Comparison of ENCODE assay signal across 8 cellular contexts in the genomic region with DNA sequence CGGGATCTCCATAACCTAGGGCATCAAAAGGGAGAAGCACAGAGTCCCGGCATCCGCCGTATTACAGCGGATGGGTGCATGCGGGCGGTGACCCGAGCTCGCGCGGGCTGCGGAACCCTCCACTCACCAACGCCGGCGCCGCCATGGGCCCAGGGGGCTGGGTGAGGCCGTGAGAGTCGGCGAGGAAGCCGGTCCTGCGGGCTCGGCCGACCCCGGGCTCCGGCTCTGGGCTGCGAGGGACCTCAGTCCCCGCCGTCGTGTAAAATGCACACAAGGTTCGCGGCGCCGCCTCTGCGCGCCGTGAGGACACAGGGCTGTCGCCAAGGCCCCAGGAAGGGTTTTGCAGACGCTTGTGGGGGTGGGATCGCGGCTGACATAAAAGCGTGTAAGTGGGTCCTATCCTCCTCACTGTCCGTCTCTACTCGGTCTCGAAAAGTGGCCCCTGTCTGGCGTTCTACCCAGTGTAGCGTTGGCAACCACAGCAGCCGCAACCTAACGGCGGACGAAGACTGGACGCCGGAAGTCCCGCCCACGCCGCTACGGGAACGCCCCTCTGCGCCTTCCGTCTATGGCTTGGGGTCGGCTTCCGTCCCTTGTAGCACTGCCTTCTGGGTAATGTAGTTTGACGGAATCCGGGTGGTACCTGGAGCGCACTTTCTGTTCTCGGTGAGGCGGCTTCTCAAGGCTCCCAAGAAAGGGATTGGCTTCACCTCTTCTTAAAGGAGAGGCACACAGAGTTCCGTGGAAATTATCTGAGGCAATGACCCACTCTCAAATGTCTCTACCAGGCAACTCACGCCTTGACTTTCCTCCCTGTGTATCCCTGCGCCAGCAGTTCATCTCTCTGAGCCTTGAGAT. TPM values are rescaled to one million over a fixed set of nuclear protein-coding genes. Genes with fewer than 3 reads are reported as not detected.
A peak's percentile ranks its signal among the peaks of the same experiment; 100 is the strongest.
DNase-seq lines count a peak whose midpoint lies in the region; ATAC-seq and TF ChIP-seq lines count a peak whose summit lies in the region.

A gene (minus strand): TSS at position 519 of the 858 bp plus-strand sequence. CDS start 374 bp downstream, at position 145.

- CTCF ChIA-PET in BJ (lab: Yijun Ruan, JAX), result no interaction called here
- CTCF ChIA-PET in activated CD8-positive, alpha-beta T cell treated with anti-CD3 and anti-CD28 coated beads, Interleukin-2, amount 10 ng/mL, durations not matched to agents 7 days and 5 days (lab: Charles Lee), result no interaction called here

- H3K36me3 Mint-ChIP-seq in activated CD8-positive, alpha-beta T cell treated with anti-CD3 and anti-CD28 coated beads, Interleukin-2, amount 10 ng/mL, durations not matched to agents 7 days and 5 days (ENCODE audit: low read depth), result peaks cover 38% of the 10 kb centered on the region
- peaks cover 7% of the 10 kb centered on the region for H3K36me3 Mint-ChIP-seq in effector memory CD8-positive, alpha-beta T cell (ENCODE audit: insufficient read depth)

- peak; percentile 42 for TF ChIP-seq POLR2A in GM19193 (IDR thresholded peaks at IDR 0.05; ENCODE audit: extremely low read depth, insufficient read depth, insufficient read length)

- H3K4me1 Mint-ChIP-seq in activated CD8-positive, alpha-beta T cell treated with anti-CD3 and anti-CD28 coated beads, Interleukin-2, amount 10 ng/mL, durations not matched to agents 7 days and 5 days (ENCODE audit: low read depth), result peaks cover 16% of the 10 kb centered on the region
- H3K4me1 Mint-ChIP-seq in effector memory CD8-positive, alpha-beta T cell (ENCODE audit: low read depth in 2 of 2), result peaks cover 14 to 15% of the 10 kb centered on the region in 2 donors

- H3K4me3 ChIP-seq in BJ (ENCODE audit: low read depth, low read length), result peak within 1 kb of the TSS; percentile 80

- peaks cover 3% of the 10 kb centered on the region for H3K27me3 Mint-ChIP-seq in activated CD8-positive, alpha-beta T cell treated with anti-CD3 and anti-CD28 coated beads, Interleukin-2, amount 10 ng/mL, durations not matched to agents 7 days and 5 days (ENCODE audit: low read depth)
- peaks cover 5 to 9% of the 10 kb centered on the region in 2 donors for H3K27me3 Mint-ChIP-seq in effector memory CD8-positive, alpha-beta T cell

- DNase-seq in BJ (ENCODE audit: low read depth) (peak; percentile 47), NCI-H510A treated with DMSO at 0.1 percent for 48 hours (lab: John Stamatoyannopoulos, UW) (peak; percentile 76), medulla oblongata (ENCODE audit: extremely low spot score) (peak; percentile 94)
- DNase-seq in activated CD8-positive, alpha-beta T cell treated with anti-CD3 and anti-CD28 coated beads, Interleukin-2, amount 10 ng/mL, durations not matched to agents 7 days and 5 days, result peak; percentile 93
- peak; percentile 86 to 87 (median 87) for DNase-seq in effector memory CD8-positive, alpha-beta T cell
- DNase-seq in stimulated activated CD4-positive, alpha-beta T cell treated with anti-CD3 and anti-CD28 coated beads, TNF-alpha, amount 100 ng/mL, for 48 hours (ENCODE audit: low read depth in 3 of 3), result peak; percentile 80 to 88 (median 81)

- H3K9me3 Mint-ChIP-seq in activated CD8-positive, alpha-beta T cell treated with anti-CD3 and anti-CD28 coated beads, Interleukin-2, amount 10 ng/mL, durations not matched to agents 7 days and 5 days (ENCODE audit: insufficient read depth), result peaks cover 7% of the 10 kb centered on the region
- no peaks in the 10 kb centered on the region for H3K9me3 Mint-ChIP-seq in effector memory CD8-positive, alpha-beta T cell

- peak within 1 kb of the TSS; percentile 88 for H3K27ac Mint-ChIP-seq in activated CD8-positive, alpha-beta T cell treated with anti-CD3 and anti-CD28 coated beads, Interleukin-2, amount 10 ng/mL, durations not matched to agents 7 days and 5 days
- H3K27ac Mint-ChIP-seq in effector memory CD8-positive, alpha-beta T cell, result peak within 1 kb of the TSS; percentile 87 to 90

- H3K4me3 Mint-ChIP-seq in activated CD8-positive, alpha-beta T cell treated with anti-CD3 and anti-CD28 coated beads, Interleukin-2, amount 10 ng/mL, durations not matched to agents 7 days and 5 days, result peak within 1 kb of the TSS; percentile 87
- H3K4me3 Mint-ChIP-seq in effector memory CD8-positive, alpha-beta T cell, result peak within 1 kb of the TSS; percentile 85 to 86

- POLR2A ChIA-PET in BJ (lab: Charles Lee), result no interaction called here
- POLR2A ChIA-PET in activated CD8-positive, alpha-beta T cell treated with anti-CD3 and anti-CD28 coated beads, Interleukin-2, amount 10 ng/mL, durations not matched to agents 7 days and 5 days (lab: Charles Lee), result interaction anchor here (1.3 kb wide), 1 partner anchor 39 kb away, joined by 3 read pairs; a partner anchor contains a TSS

- no peak for TF ChIP-seq CTCF in BJ (IDR thresholded peaks at IDR 0.05; ENCODE audit: insufficient read depth, low read depth, low read length)

- ATAC-seq in HG03432 (IDR thresholded peaks at IDR 0.05; ENCODE audit: unreplicated experiment), result peak; percentile 96
- ATAC-seq in activated CD8-positive, alpha-beta T cell treated with anti-CD3 and anti-CD28 coated beads, Interleukin-2, amount 10 ng/mL, durations not matched to agents 7 days and 5 days, result peak; percentile 96
- peak; percentile 97 for ATAC-seq in effector memory CD8-positive, alpha-beta T cell (replicated peaks)

- H3K36me3 ChIP-seq in BJ (ENCODE audit: control insufficient read depth, insufficient read depth, low read length), result peaks cover 7% of the 10 kb centered on the region

- H3K27me3 ChIP-seq in BJ (ENCODE audit: control insufficient read depth, insufficient read depth, low read length), result no peaks in the 10 kb centered on the region

RNA-seq across cellular contexts. Expression of the gene that starts here (rescaled TPM):
- 5.9 and 7.1 TPM in 2 replicates for polyA plus RNA-seq in BJ (2011; rRNA removed)
- 3.3 and 3.4 TPM in 2 replicates for polyA minus RNA-seq in BJ (2011; rRNA and poly(A)+ RNA removed)
- 1 to 10 TPM; 4.9 to 5.0 TPM for total RNA-seq in activated CD8-positive, alpha-beta T cell treated with anti-CD3 and anti-CD28 coated beads, Interleukin-2, amount 10 ng/mL, durations not matched to agents 7 days and 5 days

Comparison
In these comparisons a context has a peak if more than half of its experiments do, and no peak if none do; other contexts are left out.
1. Peak in every context shown above with its lines: DNase-seq, ATAC-seq and H3K4me3 ChIP-seq.